1 cellular context compared by ENCODE assay signal in the genomic region with DNA sequence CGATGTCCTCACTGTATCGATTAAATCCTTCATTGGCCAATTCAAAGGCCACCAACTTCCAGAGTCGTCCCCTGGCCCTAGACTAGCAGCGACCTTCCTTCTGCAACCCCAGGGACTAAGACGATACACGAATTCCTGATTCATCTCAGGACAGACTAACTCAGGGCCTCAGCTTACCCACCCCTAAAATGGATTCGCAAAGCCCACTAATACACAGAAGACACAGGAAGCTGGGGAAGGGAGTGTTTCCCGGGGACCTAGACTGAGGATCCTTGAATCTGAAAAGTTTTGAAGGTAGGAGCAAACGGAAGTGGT.
TF ChIP-seq lines count a peak whose summit lies in the region.

No MANE protein-coding gene starts in this region.

TF ChIP-seq in HEK293, 187 proteins besides CTCF, POLR2A, EP300 and RAD21 (continued from another document):
- TF ChIP-seq, protein P1, sequence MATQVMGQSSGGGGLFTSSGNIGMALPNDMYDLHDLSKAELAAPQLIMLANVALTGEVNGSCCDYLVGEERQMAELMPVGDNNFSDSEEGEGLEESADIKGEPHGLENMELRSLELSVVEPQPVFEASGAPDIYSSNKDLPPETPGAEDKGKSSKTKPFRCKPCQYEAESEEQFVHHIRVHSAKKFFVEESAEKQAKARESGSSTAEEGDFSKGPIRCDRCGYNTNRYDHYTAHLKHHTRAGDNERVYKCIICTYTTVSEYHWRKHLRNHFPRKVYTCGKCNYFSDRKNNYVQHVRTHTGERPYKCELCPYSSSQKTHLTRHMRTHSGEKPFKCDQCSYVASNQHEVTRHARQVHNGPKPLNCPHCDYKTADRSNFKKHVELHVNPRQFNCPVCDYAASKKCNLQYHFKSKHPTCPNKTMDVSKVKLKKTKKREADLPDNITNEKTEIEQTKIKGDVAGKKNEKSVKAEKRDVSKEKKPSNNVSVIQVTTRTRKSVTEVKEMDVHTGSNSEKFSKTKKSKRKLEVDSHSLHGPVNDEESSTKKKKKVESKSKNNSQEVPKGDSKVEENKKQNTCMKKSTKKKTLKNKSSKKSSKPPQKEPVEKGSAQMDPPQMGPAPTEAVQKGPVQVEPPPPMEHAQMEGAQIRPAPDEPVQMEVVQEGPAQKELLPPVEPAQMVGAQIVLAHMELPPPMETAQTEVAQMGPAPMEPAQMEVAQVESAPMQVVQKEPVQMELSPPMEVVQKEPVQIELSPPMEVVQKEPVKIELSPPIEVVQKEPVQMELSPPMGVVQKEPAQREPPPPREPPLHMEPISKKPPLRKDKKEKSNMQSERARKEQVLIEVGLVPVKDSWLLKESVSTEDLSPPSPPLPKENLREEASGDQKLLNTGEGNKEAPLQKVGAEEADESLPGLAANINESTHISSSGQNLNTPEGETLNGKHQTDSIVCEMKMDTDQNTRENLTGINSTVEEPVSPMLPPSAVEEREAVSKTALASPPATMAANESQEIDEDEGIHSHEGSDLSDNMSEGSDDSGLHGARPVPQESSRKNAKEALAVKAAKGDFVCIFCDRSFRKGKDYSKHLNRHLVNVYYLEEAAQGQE (tag by site-specific recombination; IDR thresholded peaks at IDR 0.05) = no peak
- TF ChIP-seq ZNF138 (tag by site-specific recombination; IDR thresholded peaks at IDR 0.05; ENCODE audit: borderline replicate concordance) = no peak
- TF ChIP-seq, protein P2, sequence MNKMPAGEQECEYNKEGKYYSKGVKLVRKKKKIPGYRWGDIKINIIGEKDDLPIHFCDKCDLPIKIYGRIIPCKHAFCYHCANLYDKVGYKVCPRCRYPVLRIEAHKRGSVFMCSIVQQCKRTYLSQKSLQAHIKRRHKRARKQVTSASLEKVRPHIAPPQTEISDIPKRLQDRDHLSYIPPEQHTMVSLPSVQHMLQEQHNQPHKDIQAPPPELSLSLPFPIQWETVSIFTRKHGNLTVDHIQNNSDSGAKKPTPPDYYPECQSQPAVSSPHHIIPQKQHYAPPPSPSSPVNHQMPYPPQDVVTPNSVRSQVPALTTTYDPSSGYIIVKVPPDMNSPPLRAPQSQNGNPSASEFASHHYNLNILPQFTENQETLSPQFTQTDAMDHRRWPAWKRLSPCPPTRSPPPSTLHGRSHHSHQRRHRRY (tag by site-specific recombination; IDR thresholded peaks at IDR 0.05) = no peak
- TF ChIP-seq ZNF610 (tag by site-specific recombination; IDR thresholded peaks at IDR 0.05; ENCODE audit: borderline replicate concordance) = no peak
- TF ChIP-seq MYNN (tag by site-specific recombination; IDR thresholded peaks at IDR 0.05; ENCODE audit: borderline replicate concordance) = no peak
- no peak for TF ChIP-seq ZNF157 (tag by site-specific recombination; IDR thresholded peaks at IDR 0.05)
- no peak for TF ChIP-seq ZNF626 (tag by site-specific recombination; IDR thresholded peaks at IDR 0.05)
